In genomic region chr6:149545258-149545753, GRCh38 we compare ENCODE assay signal across 8 cellular contexts. TPM values are rescaled to one million over a fixed set of nuclear protein-coding genes. Genes with fewer than 3 reads are reported as not detected.
DNase-seq lines count a peak whose midpoint lies in the region; ATAC-seq, FAIRE-seq and TF ChIP-seq lines count a peak whose summit lies in the region.

No MANE protein-coding gene starts in this region.

- peak overlapping the region; percentile 4 for H3K4ac ChIP-seq in H1 (replicated peaks; ENCODE audit: insufficient read length, low read depth, low read length)

- H4K91ac ChIP-seq in H1 (replicated peaks; ENCODE audit: insufficient read length, low read length), result peak overlapping the region; percentile 91

- H3K27me3 ChIP-seq in CD8-positive, alpha-beta T cell (ENCODE audit: insufficient read depth, low read length), result no peaks in the 10 kb centered on the region
- H3K27me3 ChIP-seq in GM23338 (ENCODE audit: insufficient read depth) (no peaks in the 10 kb centered on the region), H1 (replicated peaks in 1 of 4; ENCODE audit: control insufficient read depth in 3 of 4, extremely low read depth in 1 of 4, insufficient read depth in 3 of 4, low read length in 3 of 4) (no peaks in the 10 kb centered on the region)

- H3K9me3 ChIP-seq in CD8-positive, alpha-beta T cell (ENCODE audit: low read length), result no peaks in the 10 kb centered on the region
- H3K9me3 ChIP-seq in H1 (ENCODE audit: insufficient read depth in 2 of 2, low read depth in 1 of 2, low read length in 1 of 2), result no peaks in the 10 kb centered on the region
- H3K9me3 ChIP-seq in mesodermal cell (ENCODE audit: control insufficient read depth, low read length), result no peaks in the 10 kb centered on the region

- peaks cover 23% of the 10 kb centered on the region for H3K4me1 ChIP-seq in CD8-positive, alpha-beta T cell (ENCODE audit: insufficient read depth, low read length)
- H3K4me1 ChIP-seq in GM23338 (ENCODE audit: insufficient read depth), result peaks cover 7% of the 10 kb centered on the region; the same call in 1 of the 2 replicates
- no peaks in the 10 kb centered on the region; a peak in 1 of 7 replicates for H3K4me1 ChIP-seq in H1 (replicated peaks in 1 of 4; ENCODE audit: control insufficient read depth in 3 of 4, insufficient read depth in 4 of 4, low read length in 3 of 4)
- no peaks in the 10 kb centered on the region for H3K4me1 ChIP-seq in mesodermal cell (ENCODE audit: control insufficient read depth, insufficient read depth, low read length, poor library complexity, severe bottlenecking)

- peak overlapping the region; percentile 100 for H3K4me3 Mint-ChIP-seq in CD8-positive, alpha-beta T cell
- H3K4me3 Mint-ChIP-seq in GM23338, result peak overlapping the region; percentile 98

- intact Hi-C loops in CD8-positive, alpha-beta T cell (cut with DNase I, micrococcal nuclease), result loop anchor here (1.0 to 10.0 kb wide), 7 partner anchors 61 to 798 kb away; partner anchors contain the start of genes RAET1G (in 2 of the 2), LRP11 (in 1 of the 2), NUP43 (in 1 of the 2) and PCMT1 (in 1 of the 2)

- peaks cover 7% of the 10 kb centered on the region; the same call in 1 of the 2 replicates for H3K23me2 ChIP-seq in H1 (ENCODE audit: low read depth, low read length)

- peak overlapping the region; percentile 3 for H2BK120ac ChIP-seq in H1 (replicated peaks; ENCODE audit: low read depth, low read length)

- peak overlapping the region; percentile 86 for H3K4me3 ChIP-seq in CD8-positive, alpha-beta T cell (ENCODE audit: low read depth, low read length)
- H3K4me3 ChIP-seq in GM23338 (peak overlapping the region; percentile 100), H1 (ENCODE audit: extremely low read depth in 1 of 4, insufficient read depth in 2 of 4, low read depth in 3 of 4, low read length in 4 of 4) (peak overlapping the region; percentile 86 to 98 (median 94)), mesodermal cell (ENCODE audit: extremely low read depth, insufficient read depth, low read length, poor library complexity, severe bottlenecking) (peak overlapping the region; percentile 99)

- no peak for TF ChIP-seq CTCF in CD8-positive, alpha-beta T cell (IDR thresholded peaks at IDR 0.05)
- no peak for TF ChIP-seq CTCF in GM23338 (conservative IDR thresholded peaks at IDR 0.05; ENCODE audit: low read depth in 2 of 2)
- peak in 1 of 3 experiments; percentile 8; a peak in 1 of 4 replicates for TF ChIP-seq CTCF in H1 (IDR thresholded peaks at IDR 0.05; ENCODE audit: control extremely low read depth in 1 of 3, insufficient read depth in 1 of 3, low read depth in 1 of 3, low read length in 3 of 3)

- H3K27me3 Mint-ChIP-seq in CD8-positive, alpha-beta T cell (ENCODE audit: low read depth), result no peaks in the 10 kb centered on the region
- peaks cover 14% of the 10 kb centered on the region for H3K27me3 Mint-ChIP-seq in GM23338 (ENCODE audit: insufficient read depth, low read depth, poor library complexity)

- WGBS in H1 (ENCODE audit: extremely low coverage in 1 of 2, insufficient coverage in 1 of 2, insufficient read length in 1 of 2, insufficient replicate concordance in 2 of 2, low coverage in 1 of 2, low lambda C conversion rate in 2 of 2, missing lambda C conversion rate in 1 of 2), 2 experiments, result 1% methylated on average over 16 of the region's 16 CpGs; no CpG with 5 or more reads in 1 of the 2 experiments
- 0% methylated on average over 10 to 14 of the region's 16 CpGs for WGBS in mesodermal cell (ENCODE audit: insufficient coverage in 2 of 2), 2 experiments

- peak; percentile 25 to 80 (median 61) for DNase-seq in CD8-positive, alpha-beta T cell
- DNase-seq in GM23338 (ENCODE audit: low spot score) (peak; percentile 64), NCI-H2227 (lab: John Stamatoyannopoulos, UW; ENCODE audit: unreplicated experiment) (peak; percentile 45), H1 (ENCODE audit: low read depth in 1 of 2, low spot score in 2 of 2) (no peak), NCI-H510A (lab: John Stamatoyannopoulos, UW) (no peak)
- DNase-seq in activated CD8-positive, alpha-beta memory T cell treated with anti-CD3 and anti-CD28 coated beads for 24 hours, result peak; percentile 73
- DNase-seq in stimulated activated CD8-positive, alpha-beta memory T cell treated with anti-CD3 and anti-CD28 coated beads, Interleukin-4, amount 100 ng/mL, for 4 hours (ENCODE audit: low read depth in 2 of 2, low spot score in 1 of 2), result peak; percentile 18 to 30

- ATAC-seq in CD8-positive, alpha-beta T cell, result peak; percentile 54
- ATAC-seq in GM23338, result peak; percentile 13

- peaks cover 26% of the 10 kb centered on the region for H3K36me3 Mint-ChIP-seq in CD8-positive, alpha-beta T cell
- H3K36me3 Mint-ChIP-seq in GM23338 (ENCODE audit: low read depth), result peaks cover 4% of the 10 kb centered on the region; the same call in 2 of the 3 replicates

- peaks cover 22% of the 10 kb centered on the region; the same call in 1 of the 2 replicates for H4K20me1 ChIP-seq in GM23338 (replicated peaks; ENCODE audit: insufficient read depth)
- peaks cover 0 to 2% of the 10 kb centered on the region in 2 experiments for H4K20me1 ChIP-seq in H1 (replicated peaks in 1 of 2; ENCODE audit: control insufficient read depth in 1 of 2, insufficient read depth in 2 of 2, low read length in 2 of 2)

- no peaks in the 10 kb centered on the region for H3K9me2 ChIP-seq in GM23338 (ENCODE audit: insufficient read depth)

- peak overlapping the region; percentile 96; the same call in 1 of the 2 replicates for H2BK12ac ChIP-seq in H1 (ENCODE audit: low read depth, low read length)

- no peak for TF ChIP-seq EP300 in H1 (IDR thresholded peaks at IDR 0.05; ENCODE audit: borderline replicate concordance in 1 of 2, low read depth in 2 of 2, low read length in 2 of 2)

- TF ChIP-seq POLR2A in H1 (IDR thresholded peaks at IDR 0.05; ENCODE audit: control extremely low read depth in 1 of 2, low read depth in 2 of 2, low read length in 2 of 2), result no peak

- H3K9me3 Mint-ChIP-seq in CD8-positive, alpha-beta T cell, result no peaks in the 10 kb centered on the region
- no peaks in the 10 kb centered on the region; the same call in 1 of the 3 replicates for H3K9me3 Mint-ChIP-seq in GM23338

- H2BK5ac ChIP-seq in H1 (ENCODE audit: low read depth, low read length), result peak overlapping the region; percentile 97

- no peak for FAIRE-seq in H1 (lab: Jason Lieb, UNC)

- H3K4me2 ChIP-seq in GM23338 (peak overlapping the region; percentile 99), H1 (ENCODE audit: insufficient read depth in 1 of 2, low read depth in 2 of 2, low read length in 2 of 2) (peak overlapping the region; percentile 80 to 98)

- H3K79me1 ChIP-seq in H1 (ENCODE audit: low read depth, low read length), result no peaks in the 10 kb centered on the region; the same call in 1 of the 2 replicates

- H2AK5ac ChIP-seq in H1 (ENCODE audit: low read depth, low read length), result peak overlapping the region; percentile 91; the same call in 1 of the 2 replicates

- peak overlapping the region; percentile 5 for H3K56ac ChIP-seq in H1 (replicated peaks; ENCODE audit: insufficient read length, low read depth, low read length)

- H2BK20ac ChIP-seq in H1 (ENCODE audit: low read length), result no peak overlapping the region

- H3K9ac ChIP-seq in H1 (replicated peaks in 1 of 4; ENCODE audit: extremely low read depth in 1 of 4, low read depth in 3 of 4, low read length in 3 of 4), result peak overlapping the region; percentile 91 to 94 (median 92)

- CTCF ChIA-PET in CD8-positive, alpha-beta T cell (lab: Charles Lee), result interaction anchor here (0.7 to 2.6 kb wide), 14 partner anchors 9 to 491 kb away, joined by 3 to 18 read pairs (median 3); partner anchors contain the start of gene GINM1
- CTCF ChIA-PET in H1 (lab: Charles Lee; ENCODE audit: partially characterized antibody), result interaction anchor here (0.6 to 8.9 kb wide), 11 partner anchors 9 to 1140 kb away, joined by 3 to 108 read pairs (median 3); partner anchors contain the start of gene GINM1

- H4K5ac ChIP-seq in H1 (ENCODE audit: insufficient read length, low read depth, low read length), result peak overlapping the region; percentile 8

- peak overlapping the region; percentile 48; the same call in 1 of the 2 replicates for H3K18ac ChIP-seq in H1 (ENCODE audit: extremely low read depth, low read length)

- H3F3A ChIP-seq in GM23338 (replicated peaks; ENCODE audit: low read depth), result peaks cover 10% of the 10 kb centered on the region

- TF ChIP-seq RAD21 in H1 (IDR thresholded peaks at IDR 0.05 in 1 of 2, conservative IDR thresholded peaks at IDR 0.05 in 1 of 2; ENCODE audit: low read depth in 2 of 2, low read length in 2 of 2), result no peak

- H3K36me3 ChIP-seq in CD8-positive, alpha-beta T cell (ENCODE audit: insufficient read depth, low read length), result no peaks in the 10 kb centered on the region
- H3K36me3 ChIP-seq in GM23338 (ENCODE audit: insufficient read depth) (peaks cover 7% of the 10 kb centered on the region; the same call in 1 of the 2 replicates), H1 (ENCODE audit: control insufficient read depth in 2 of 4, insufficient read depth in 4 of 4, low read length in 3 of 4) (peaks cover 0 to 7% (median 2%) of the 10 kb centered on the region in 4 experiments; a peak in 3 of 8 replicates), mesodermal cell (ENCODE audit: control insufficient read depth, insufficient read depth, low read length) (peaks cover 5% of the 10 kb centered on the region)

- H3K14ac ChIP-seq in H1 (ENCODE audit: insufficient read length), result no peak overlapping the region

- H3K4me1 Mint-ChIP-seq in CD8-positive, alpha-beta T cell (ENCODE audit: low read depth), result peaks cover 41% of the 10 kb centered on the region
- peaks cover 9% of the 10 kb centered on the region for H3K4me1 Mint-ChIP-seq in GM23338

- POLR2A ChIA-PET in CD8-positive, alpha-beta T cell (lab: Charles Lee), result interaction anchor here (0.8 to 3.3 kb wide), 11 partner anchors 9 to 1845 kb away, joined by 3 to 15 read pairs (median 4); partner anchors contain the start of genes GINM1, LATS1, PCMT1 and ZC3H12D
- POLR2A ChIA-PET in H1 (lab: Charles Lee; ENCODE audit: partially characterized antibody), result interaction anchor here (0.8 to 3.2 kb wide), 6 partner anchors 18 to 228 kb away, joined by 3 to 25 read pairs (median 3); partner anchors contain the start of genes GINM1, LATS1 and TAB2

- H2AFZ ChIP-seq in GM23338, result peak overlapping the region; percentile 92
- peak overlapping the region; percentile 27; the same call in 1 of the 2 replicates for H2AFZ ChIP-seq in H1 (ENCODE audit: low read length)

- peak overlapping the region; percentile 100 for H3K27ac ChIP-seq in CD8-positive, alpha-beta T cell (ENCODE audit: low read depth, low read length)
- H3K27ac ChIP-seq in GM23338 (ENCODE audit: low read depth) (peak overlapping the region; percentile 100), H1 (ENCODE audit: low read depth, low read length) (peak overlapping the region; percentile 88), mesodermal cell (ENCODE audit: low read depth, low read length, severe bottlenecking) (peak overlapping the region; percentile 99)

- peak overlapping the region; percentile 100 for H3K27ac Mint-ChIP-seq in CD8-positive, alpha-beta T cell
- H3K27ac Mint-ChIP-seq in GM23338, result peak overlapping the region; percentile 99

- H4K8ac ChIP-seq in H1 (ENCODE audit: extremely low read depth, insufficient read depth, low read length), result peak overlapping the region; percentile 99; the same call in 1 of the 2 replicates

- H3K79me2 ChIP-seq in GM23338 (replicated peaks; ENCODE audit: insufficient read depth), result peaks cover 47% of the 10 kb centered on the region
- peaks cover 13 to 45% of the 10 kb centered on the region in 2 experiments for H3K79me2 ChIP-seq in H1 (ENCODE audit: control insufficient read depth in 1 of 2, insufficient read depth in 2 of 2, low read length in 2 of 2)

- H2BK15ac ChIP-seq in H1 (ENCODE audit: low read length), result peak overlapping the region; percentile 55; the same call in 1 of the 2 replicates

- H3K23ac ChIP-seq in H1 (ENCODE audit: insufficient read length), result no peak overlapping the region

RNA-seq across cellular contexts. Expression of gene PPIL4, which starts 0.5 kb away (rescaled TPM):
- 10 to 100 TPM; 59.1 to 59.4 TPM for total RNA-seq in CD8-positive, alpha-beta T cell
- total RNA-seq in GM23338 (2014; rRNA removed; shearing (Covaris generic)), result 29.7 and 35.1 TPM in 2 replicates
- polyA plus RNA-seq in GM23338 (2016; fragmentation: Nextera tagmentation; extraction: Ambion mirVana) (35.3 and 47.3 TPM in 2 replicates), H1 (2011; rRNA removed) (1.1 and 2.0 TPM in 2 replicates)
- 33.2 TPM in 2 replicates for total RNA-seq in H1 (2021; fragmentation: NEBNext Ultra II Directional; extraction: Animal tissue kit (Norgen Biotek cat#: 25700))
- 5.9 TPM for polyA plus RNA-seq in H1 (2011; cell fraction: cytosol; rRNA removed)
- polyA plus RNA-seq in H1 (2011; cell fraction: nucleus; rRNA removed), result 0.96 TPM
- polyA plus RNA-seq in H1 (2012, experiment 1 of 2), result 9.9 to 18.5 TPM (median 10.9 TPM) in 4 replicates
- 1.7 TPM for polyA plus RNA-seq in H1 (2012, experiment 2 of 2)
- 30.7 TPM for polyA plus RNA-seq in H1 (2013, experiment 1 of 2)
- 30.1 TPM for polyA plus RNA-seq in H1 (2013, experiment 2 of 2)
- polyA minus RNA-seq in H1 (2011; rRNA and poly(A)+ RNA removed), result 4.0 and 4.7 TPM in 2 replicates
- 9.8 TPM for polyA minus RNA-seq in H1 (2011; cell fraction: cytosol; rRNA and poly(A)+ RNA removed)
- polyA minus RNA-seq in H1 (2011; cell fraction: nucleus; rRNA and poly(A)+ RNA removed), result 6.3 TPM
- polyA plus RNA-seq in mesodermal cell (2013, experiment 1 of 2), result 35.7 TPM
- polyA plus RNA-seq in mesodermal cell (2013, experiment 2 of 2), result 45.3 TPM

RNA-seq across cellular contexts. Expression of gene GINM1, which starts 20.9 kb away (rescaled TPM):
- total RNA-seq in CD8-positive, alpha-beta T cell, result 10 to 100 TPM; 32.7 to 35.2 TPM
- 13.4 and 19.2 TPM in 2 replicates for total RNA-seq in GM23338 (2014; rRNA removed; shearing (Covaris generic))
- polyA plus RNA-seq in GM23338 (2016; fragmentation: Nextera tagmentation; extraction: Ambion mirVana) (23.5 and 24.1 TPM in 2 replicates), H1 (2011; rRNA removed) (4.0 and 5.1 TPM in 2 replicates)
- 21.6 and 24.0 TPM in 2 replicates for total RNA-seq in H1 (2021; fragmentation: NEBNext Ultra II Directional; extraction: Animal tissue kit (Norgen Biotek cat#: 25700))
- 8.3 TPM for polyA plus RNA-seq in H1 (2011; cell fraction: cytosol; rRNA removed)
- polyA plus RNA-seq in H1 (2011; cell fraction: nucleus; rRNA removed), result 6.3 TPM
- 9.4 to 14.1 TPM (median 9.6 TPM) in 4 replicates for polyA plus RNA-seq in H1 (2012, experiment 1 of 2)
- polyA plus RNA-seq in H1 (2012, experiment 2 of 2), result 4.0 TPM
- polyA plus RNA-seq in H1 (2013, experiment 1 of 2), result 40.2 TPM
- 40.6 TPM for polyA plus RNA-seq in H1 (2013, experiment 2 of 2)
- 3.6 and 6.8 TPM in 2 replicates for polyA minus RNA-seq in H1 (2011; rRNA and poly(A)+ RNA removed)
- polyA minus RNA-seq in H1 (2011; cell fraction: cytosol; rRNA and poly(A)+ RNA removed), result 6.2 TPM
- 11.6 TPM for polyA minus RNA-seq in H1 (2011; cell fraction: nucleus; rRNA and poly(A)+ RNA removed)
- 36.3 TPM for polyA plus RNA-seq in mesodermal cell (2013, experiment 1 of 2)
- 41.6 TPM for polyA plus RNA-seq in mesodermal cell (2013, experiment 2 of 2)

Comparison
In these comparisons a context has a peak if more than half of its experiments do, and no peak if none do; other contexts are left out.
1. DNase-seq: peak in CD8-positive, alpha-beta T cell (7 of 7), GM23338 (single experiment), NCI-H2227 (single experiment), activated CD8-positive, alpha-beta memory T cell treated with anti-CD3 and anti-CD28 coated beads for 24 hours (single experiment) and stimulated activated CD8-positive, alpha-beta memory T cell treated with anti-CD3 and anti-CD28 coated beads, Interleukin-4, amount 100 ng/mL, for 4 hours (2 of 2); none in H1 (0 of 2) and NCI-H510A (single experiment).
2. Peak in every context shown above with its lines, with median percentiles within 50 percentile points of each other: H3K27ac ChIP-seq and H3K4me3 ChIP-seq.